In the genomic region with DNA sequence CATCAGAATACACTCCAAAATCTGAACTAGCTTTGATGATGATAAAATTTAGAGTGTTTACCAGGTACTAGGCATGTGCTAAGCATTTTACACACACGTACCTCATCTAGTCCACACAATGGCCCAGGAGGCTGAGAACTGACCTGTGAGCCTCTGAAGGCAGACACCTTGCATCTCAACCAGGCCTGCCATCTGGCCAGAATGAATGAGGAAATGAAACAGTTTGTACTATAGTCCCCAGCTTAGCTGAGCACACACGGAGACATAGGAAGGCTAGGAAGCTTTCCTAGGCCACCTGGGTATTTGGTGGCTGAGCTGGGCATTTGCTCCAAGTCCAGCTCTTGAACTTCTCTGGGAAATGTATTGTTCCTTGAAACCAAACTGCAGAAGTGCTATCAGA, we compare ENCODE assay signal across 22 cellular contexts. TPM values are rescaled to one million over a fixed set of nuclear protein-coding genes. Genes with fewer than 3 reads are reported as not detected.
"Had no signal": no experiment of that assay in that cellular context is flagged by ENCODE, and none has a peak within 500 bp of the region (broad histone marks: within the 10 kb centered on the region; RNA-seq: fewer than 3 reads in every experiment).

No MANE protein-coding gene starts in this region.

- H3K36me3 ChIP-seq: esophagus squamous epithelium, gastrocnemius medialis, pancreas, tibial artery had no signal

- H3K9me3 Mint-ChIP-seq: activated B cell treated with CpG ODN at 0.5 μM for 24 hours; activated naive CD8-positive, alpha-beta T cell treated with anti-CD3 and anti-CD28 coated beads for 36 hours; activated T-cell treated with anti-CD3 and anti-CD28 coated beads, Interleukin-2, amount 50 U/mL, for 4 hours; activated T-helper 2 cell treated with anti-CD3 and anti-CD28 coated beads, Interferon-gamma antibody, Interleukin-2, Interleukin-4, amounts not matched to agents 10 μg/mL and 5 μg/mL and 100 μg/mL, durations not matched to agents 14 hours and 24 hours and 36 hours; nephron; stimulated activated naive CD8-positive, alpha-beta T cell treated with anti-CD3 and anti-CD28 coated beads, Interleukin-15, amount 100 ng/mL, for 72 hours had no signal

- H3K4me1 Mint-ChIP-seq: activated B cell treated with CpG ODN at 0.5 μM for 24 hours; activated CD4-positive, alpha-beta T cell treated with anti-CD3 and anti-CD28 coated beads for 36 hours; activated naive CD8-positive, alpha-beta T cell treated with anti-CD3 and anti-CD28 coated beads for 36 hours; endodermal cell; nephron; stimulated activated naive CD8-positive, alpha-beta T cell treated with anti-CD3 and anti-CD28 coated beads, Interleukin-15, amount 100 ng/mL, for 72 hours had no signal

- H3K27ac ChIP-seq: esophagus squamous epithelium, gastrocnemius medialis, pancreas, tibial artery had no signal

- H3K4me3 Mint-ChIP-seq: activated B cell treated with CpG ODN at 0.5 μM for 24 hours; activated CD4-positive, alpha-beta T cell treated with anti-CD3 and anti-CD28 coated beads for 36 hours; activated naive CD8-positive, alpha-beta T cell treated with anti-CD3 and anti-CD28 coated beads for 36 hours; activated T-cell treated with anti-CD3 and anti-CD28 coated beads, Interleukin-2, amount 50 U/mL, for 4 hours; endodermal cell; nephron; stimulated activated naive CD8-positive, alpha-beta T cell treated with anti-CD3 and anti-CD28 coated beads, Interleukin-15, amount 100 ng/mL, for 72 hours had no signal

- H3K4me1 ChIP-seq: esophagus squamous epithelium, pancreas, tibial artery had no signal

- DNase-seq: activated B cell treated with CpG ODN at 0.5 μM for 24 hours; activated CD4-positive, alpha-beta T cell treated with anti-CD3 and anti-CD28 coated beads for 36 hours; activated CD4-positive, alpha-beta T cell treated with anti-CD3 and anti-CD28 coated beads, Interleukin-2, amount 50 U/mL, for 4 hours; activated CD8-positive, alpha-beta memory T cell treated with anti-CD3 and anti-CD28 coated beads, Interleukin-2, amount 50 U/mL, for 48 hours; activated naive CD4-positive, alpha-beta T cell; activated naive CD8-positive, alpha-beta T cell treated with anti-CD3 and anti-CD28 coated beads for 36 hours; activated T-cell treated with anti-CD3 and anti-CD28 coated beads, Interleukin-2, amount 50 U/mL, for 4 hours; cortex of kidney; endodermal cell; esophagus squamous epithelium; gastrocnemius medialis; hypothalamus; left ventricle myocardium superior; mammary epithelial cell; right cardiac atrium; stimulated activated CD4-positive, alpha-beta T cell treated with anti-CD3 and anti-CD28 coated beads, Interleukin-1b, Interleukin-23, amount 100 ng/mL, for 48 hours; stimulated activated naive CD8-positive, alpha-beta T cell treated with anti-CD3 and anti-CD28 coated beads, Interleukin-15, amount 100 ng/mL, for 72 hours; T-helper 9 cell; tibial artery had no signal

- H3K27ac Mint-ChIP-seq: activated B cell treated with CpG ODN at 0.5 μM for 24 hours; activated CD4-positive, alpha-beta T cell treated with anti-CD3 and anti-CD28 coated beads for 36 hours; activated naive CD8-positive, alpha-beta T cell treated with anti-CD3 and anti-CD28 coated beads for 36 hours; activated T-helper 2 cell treated with anti-CD3 and anti-CD28 coated beads, Interferon-gamma antibody, Interleukin-2, Interleukin-4, amounts not matched to agents 10 μg/mL and 5 μg/mL and 100 μg/mL, durations not matched to agents 14 hours and 24 hours and 36 hours; endodermal cell; nephron; stimulated activated naive CD8-positive, alpha-beta T cell treated with anti-CD3 and anti-CD28 coated beads, Interleukin-15, amount 100 ng/mL, for 72 hours had no signal

- H3K9me3 ChIP-seq: esophagus squamous epithelium, gastrocnemius medialis, pancreas, tibial artery had no signal

- H3K4me3 ChIP-seq: esophagus squamous epithelium, gastrocnemius medialis, pancreas, tibial artery had no signal

- H3K36me3 Mint-ChIP-seq: activated naive CD8-positive, alpha-beta T cell treated with anti-CD3 and anti-CD28 coated beads for 36 hours had no signal

- ATAC-seq: activated CD4-positive, alpha-beta T cell treated with anti-CD3 and anti-CD28 coated beads for 36 hours; activated T-cell treated with anti-CD3 and anti-CD28 coated beads, Interleukin-2, amount 50 U/mL, for 4 hours; gastrocnemius medialis; left ventricle myocardium superior; pancreas; right cardiac atrium; stimulated activated naive CD8-positive, alpha-beta T cell treated with anti-CD3 and anti-CD28 coated beads, Interleukin-15, amount 100 ng/mL, for 72 hours had no signal

RNA-seq across cellular contexts. Expression of a gene that starts 6.9 kb away (rescaled TPM):
- total RNA-seq: activated B cell treated with CpG ODN at 0.5 μM for 24 hours had no signal
